Comparison of ENCODE assay signal across 17 cellular contexts in the genomic region with DNA sequence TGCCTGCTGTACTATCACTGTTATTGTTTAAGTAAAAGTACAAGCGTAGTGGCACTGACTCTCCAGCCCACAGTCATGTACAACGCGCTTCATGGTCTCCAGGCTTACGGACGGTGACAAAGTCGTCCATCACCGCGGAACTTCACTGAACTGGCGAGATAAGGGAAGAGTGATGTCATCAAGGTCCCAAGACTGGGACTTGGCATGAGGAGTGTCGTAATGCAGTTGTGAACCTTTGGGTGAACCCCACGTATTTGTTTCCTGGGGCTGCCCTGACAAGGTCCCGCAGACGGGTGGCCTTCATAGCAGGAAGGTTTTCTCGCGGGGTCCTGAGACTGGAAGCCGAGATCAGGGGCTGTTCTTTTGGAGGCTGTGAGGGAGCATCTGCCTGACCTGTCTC. TPM values are rescaled to one million over a fixed set of nuclear protein-coding genes. Genes with fewer than 3 reads are reported as not detected.
A peak's percentile ranks its signal among the peaks of the same experiment; 100 is the strongest.
DNase-seq lines count a peak whose midpoint lies in the region; ATAC-seq and TF ChIP-seq lines count a peak whose summit lies in the region.
"Had no signal": no experiment of that assay in that cellular context is flagged by ENCODE, and none has a peak within 500 bp of the region (broad histone marks: within the 10 kb centered on the region; RNA-seq: fewer than 3 reads in every experiment).

No MANE protein-coding gene starts in this region.

- H3K36me3 Mint-ChIP-seq in activated CD4-positive, alpha-beta T cell treated with anti-CD3 and anti-CD28 coated beads for 36 hours (ENCODE audit: low read depth): peaks cover 46% of the 10 kb centered on the region
- H3K36me3 Mint-ChIP-seq in CD4-positive, alpha-beta T cell (ENCODE audit: low read depth): peaks cover 43% of the 10 kb centered on the region
- peaks cover 18% of the 10 kb centered on the region for H3K36me3 Mint-ChIP-seq in activated naive CD8-positive, alpha-beta T cell treated with anti-CD3 and anti-CD28 coated beads for 36 hours
- H3K36me3 Mint-ChIP-seq in memory B cell: peaks cover 22% of the 10 kb centered on the region

- H3K27me3 ChIP-seq in CD4-positive, alpha-beta T cell (ENCODE audit: control insufficient read depth, insufficient read depth, low read length): no peaks in the 10 kb centered on the region

- no peaks in the 10 kb centered on the region for H3K27me3 Mint-ChIP-seq in activated CD4-positive, alpha-beta T cell treated with anti-CD3 and anti-CD28 coated beads for 36 hours
- H3K27me3 Mint-ChIP-seq in CD4-positive, alpha-beta T cell: no peaks in the 10 kb centered on the region
- H3K27me3 Mint-ChIP-seq in activated naive CD8-positive, alpha-beta T cell treated with anti-CD3 and anti-CD28 coated beads for 36 hours: no peaks in the 10 kb centered on the region
- no peaks in the 10 kb centered on the region for H3K27me3 Mint-ChIP-seq in memory B cell
- H3K27me3 Mint-ChIP-seq: CD4-positive, CD25-positive, alpha-beta regulatory T cell had no signal

- CTCF ChIA-PET in activated CD4-positive, alpha-beta T cell treated with anti-CD3 and anti-CD28 coated beads for 36 hours (lab: Charles Lee): interaction anchor here (1.3 kb wide), 1 partner anchor 9 kb away, joined by 4 read pairs; no protein-coding TSS in a partner anchor
- CTCF ChIA-PET in CD4-positive, alpha-beta T cell (lab: Charles Lee): no interaction called here

- no peak overlapping the region for H3K4me3 Mint-ChIP-seq in activated CD4-positive, alpha-beta T cell treated with anti-CD3 and anti-CD28 coated beads for 36 hours
- H3K4me3 Mint-ChIP-seq in CD4-positive, alpha-beta T cell: no peak overlapping the region
- no peak overlapping the region for H3K4me3 Mint-ChIP-seq in activated naive CD8-positive, alpha-beta T cell treated with anti-CD3 and anti-CD28 coated beads for 36 hours
- H3K4me3 Mint-ChIP-seq in memory B cell: no peak overlapping the region
- H3K4me3 Mint-ChIP-seq: CD4-positive, CD25-positive, alpha-beta regulatory T cell had no signal

- ATAC-seq in activated CD4-positive, alpha-beta T cell treated with anti-CD3 and anti-CD28 coated beads for 36 hours: no peak
- ATAC-seq in CD4-positive, alpha-beta T cell (ENCODE audit: poor library complexity): no peak
- no peak for ATAC-seq in memory B cell (ENCODE audit: low read depth)
- ATAC-seq in HG02623 (IDR thresholded peaks at IDR 0.05; ENCODE audit: unreplicated experiment): no peak
- ATAC-seq: A549, HCT116 had no signal

- DNase-seq in activated CD4-positive, alpha-beta T cell treated with anti-CD3 and anti-CD28 coated beads for 36 hours: peak; percentile 2
- no peak for DNase-seq in activated CD4-positive, alpha-beta T cell treated with anti-CD3 and anti-CD28 coated beads, Interleukin-2, amount 50 U/mL, for 1 hour
- DNase-seq in CD4-positive, alpha-beta T cell: peak in 1 of 10 experiments; percentile 3
- no peak for DNase-seq in activated naive CD8-positive, alpha-beta T cell treated with anti-CD3 and anti-CD28 coated beads for 36 hours
- DNase-seq in memory B cell (ENCODE audit: low spot score in 2 of 2): no peak
- DNase-seq in NCI-H2107 treated with DMSO at 0.1 percent for 48 hours (lab: John Stamatoyannopoulos, UW; ENCODE audit: unreplicated experiment): no peak
- DNase-seq in NCI-H1417 (lab: John Stamatoyannopoulos, UW): no peak
- DNase-seq: Calu3; CD4-positive, CD25-positive, alpha-beta regulatory T cell; NCI-H1092; NCI-H1694 treated with DMSO at 0.1 percent for 48 hours; NCI-H69; NK-92 treated with Interleukin-12 subunit alpha and Interleukin-12 subunit beta, amount 100 ng/mL, for 24 hours had no signal

- intact Hi-C loops in activated CD4-positive, alpha-beta T cell treated with anti-CD3 and anti-CD28 coated beads for 36 hours (cut with DNase I, micrococcal nuclease): no loop called here
- intact Hi-C loops in CD4-positive, alpha-beta T cell (cut with DNase I, micrococcal nuclease): no loop called here

- H3K9me3 ChIP-seq in CD4-positive, alpha-beta T cell (ENCODE audit: control insufficient read depth, low read length): no peaks in the 10 kb centered on the region
- H3K9me3 ChIP-seq: A549 had no signal

- POLR2A ChIA-PET in activated CD4-positive, alpha-beta T cell treated with anti-CD3 and anti-CD28 coated beads for 36 hours (lab: Charles Lee): no interaction called here
- POLR2A ChIA-PET in CD4-positive, alpha-beta T cell (lab: Charles Lee): no interaction called here

- peaks cover 15% of the 10 kb centered on the region for H3K4me1 Mint-ChIP-seq in activated CD4-positive, alpha-beta T cell treated with anti-CD3 and anti-CD28 coated beads for 36 hours
- peaks cover 33% of the 10 kb centered on the region for H3K4me1 Mint-ChIP-seq in CD4-positive, alpha-beta T cell (ENCODE audit: low read depth)
- peaks cover 13% of the 10 kb centered on the region for H3K4me1 Mint-ChIP-seq in activated naive CD8-positive, alpha-beta T cell treated with anti-CD3 and anti-CD28 coated beads for 36 hours
- H3K4me1 Mint-ChIP-seq in memory B cell: peaks cover 16% of the 10 kb centered on the region

- H3K27ac Mint-ChIP-seq in activated CD4-positive, alpha-beta T cell treated with anti-CD3 and anti-CD28 coated beads for 36 hours: peak overlapping the region; percentile 25
- H3K27ac Mint-ChIP-seq in CD4-positive, alpha-beta T cell: peak overlapping the region; percentile 66
- H3K27ac Mint-ChIP-seq in activated naive CD8-positive, alpha-beta T cell treated with anti-CD3 and anti-CD28 coated beads for 36 hours: peak overlapping the region; percentile 40
- H3K27ac Mint-ChIP-seq in memory B cell: peak overlapping the region; percentile 29

- TF ChIP-seq CTCF in CD4-positive, alpha-beta T cell (IDR thresholded peaks at IDR 0.05): no peak

- H3K27ac ChIP-seq in CD4-positive, alpha-beta T cell (ENCODE audit: low read depth, low read length): no peak overlapping the region
- H3K27ac ChIP-seq: A549, RWPE1 had no signal

- H3K9me3 Mint-ChIP-seq in activated CD4-positive, alpha-beta T cell treated with anti-CD3 and anti-CD28 coated beads for 36 hours (ENCODE audit: low read depth): no peaks in the 10 kb centered on the region
- no peaks in the 10 kb centered on the region for H3K9me3 Mint-ChIP-seq in CD4-positive, alpha-beta T cell
- H3K9me3 Mint-ChIP-seq in activated naive CD8-positive, alpha-beta T cell treated with anti-CD3 and anti-CD28 coated beads for 36 hours: no peaks in the 10 kb centered on the region
- H3K9me3 Mint-ChIP-seq in memory B cell: no peaks in the 10 kb centered on the region
- H3K9me3 Mint-ChIP-seq: CD4-positive, CD25-positive, alpha-beta regulatory T cell had no signal

RNA-seq across cellular contexts. Expression of a gene that starts 17.3 kb away (rescaled TPM):
- total RNA-seq in activated CD4-positive, alpha-beta T cell treated with anti-CD3 and anti-CD28 coated beads for 36 hours: 100 to 1,000 TPM in 1 of 2 experiments, 10 to 100 TPM in 1; 96.0 to 104 TPM
- 100 to 1,000 TPM; 107 to 113 TPM for total RNA-seq in CD4-positive, alpha-beta T cell
- 10 to 100 TPM; 94.2 to 98.5 TPM for total RNA-seq in activated naive CD8-positive, alpha-beta T cell treated with anti-CD3 and anti-CD28 coated beads for 36 hours
